Comparison of ENCODE assay signal across 14 cellular contexts in genomic region chr1:1345860-1346500, GRCh38. TPM values are rescaled to one million over a fixed set of nuclear protein-coding genes. Genes with fewer than 3 reads are reported as not detected.
DNase-seq lines count a peak whose midpoint lies in the region; ATAC-seq, FAIRE-seq and TF ChIP-seq lines count a peak whose summit lies in the region.
"Had no signal": no experiment of that assay in that cellular context is flagged by ENCODE, and none has a peak within 500 bp of the region (broad histone marks: within the 10 kb centered on the region; RNA-seq: fewer than 3 reads in every experiment).

No MANE protein-coding gene starts in this region.

- TF ChIP-seq CTCF in HFF-Myc (IDR thresholded peaks at IDR 0.05; ENCODE audit: low read depth, low read length, missing control alignments) (no peak), astrocyte (IDR thresholded peaks at IDR 0.05; ENCODE audit: insufficient read depth, low read depth, low read length) (no peak), keratinocyte (optimal IDR thresholded peaks at IDR 0.05 in 1 of 3, IDR thresholded peaks at IDR 0.05 in 1 of 3, conservative IDR thresholded peaks at IDR 0.05 in 1 of 3; ENCODE audit: extremely low read depth in 1 of 3, insufficient read depth in 2 of 3, low read length in 3 of 3) (no peak), smooth muscle cell (IDR thresholded peaks at IDR 0.05; ENCODE audit: borderline replicate concordance, insufficient read depth, poor library complexity, severe bottlenecking) (no peak), MM.1S (IDR thresholded peaks at IDR 0.05; ENCODE audit: low read length) (no peak), BE2C (IDR thresholded peaks at IDR 0.05; ENCODE audit: low read depth, low read length) (no peak)

- H2AFZ ChIP-seq in astrocyte (ENCODE audit: low read depth, low read length) (no peak overlapping the region), keratinocyte (ENCODE audit: control insufficient read depth, low read length) (no peak overlapping the region), smooth muscle cell (ENCODE audit: low read depth) (no peak overlapping the region), MM.1S (ENCODE audit: low read length) (no peak overlapping the region)

- no peaks in the 10 kb centered on the region for H3K9me3 ChIP-seq in astrocyte (ENCODE audit: insufficient read depth, low read depth, low read length)
- no peaks in the 10 kb centered on the region for H3K9me3 ChIP-seq in keratinocyte (ENCODE audit: control insufficient read depth, low read depth, low read length)
- no peaks in the 10 kb centered on the region for H3K9me3 ChIP-seq in smooth muscle cell (replicated peaks; ENCODE audit: low read depth)
- no peaks in the 10 kb centered on the region for H3K9me3 ChIP-seq in MM.1S (replicated peaks; ENCODE audit: insufficient read depth, low read length)
- H3K9me3 ChIP-seq in BE2C = no peaks in the 10 kb centered on the region
- H3K9me3 ChIP-seq: esophagus muscularis mucosa, MG63 had no signal

- H3K9me3 Mint-ChIP-seq in astrocyte (ENCODE audit: unreplicated experiment) = no peaks in the 10 kb centered on the region

- H3K9ac ChIP-seq in astrocyte (ENCODE audit: low read length) = peak overlapping the region; percentile 36
- peak overlapping the region; percentile 79 for H3K9ac ChIP-seq in keratinocyte (ENCODE audit: control insufficient read depth, extremely low read depth, insufficient read depth, low read length)
- H3K9ac ChIP-seq in smooth muscle cell (ENCODE audit: low read depth) = no peak overlapping the region
- no peak overlapping the region for H3K9ac ChIP-seq in MM.1S (ENCODE audit: low read length)

- no peaks in the 10 kb centered on the region for H3K9me1 ChIP-seq in keratinocyte (ENCODE audit: control insufficient read depth, extremely low read depth, insufficient read depth, low read length)

- FAIRE-seq in astrocyte (lab: Jason Lieb, UNC) = no peak
- peak; percentile 20 for FAIRE-seq in keratinocyte (lab: Jason Lieb, UNC)
- FAIRE-seq: G401.6 had no signal

- H3K4me1 Mint-ChIP-seq in astrocyte (ENCODE audit: low read depth, unreplicated experiment) = peaks cover 10% of the 10 kb centered on the region

- no peaks in the 10 kb centered on the region for H3K9me2 ChIP-seq in MM.1S (replicated peaks; ENCODE audit: insufficient read depth, low read length)

- H3K27me3 Mint-ChIP-seq in astrocyte (ENCODE audit: low read depth, unreplicated experiment) = no peaks in the 10 kb centered on the region

- WGBS in smooth muscle cell (ENCODE audit: low lambda C conversion rate) = 98% methylated on average over 12 of the region's 12 CpGs

- H3K4me2 ChIP-seq in astrocyte (ENCODE audit: low read length) (peak overlapping the region; percentile 99), keratinocyte (ENCODE audit: control insufficient read depth, extremely low read depth, insufficient read depth, low read depth, low read length) (peak overlapping the region; percentile 94), smooth muscle cell (no peak overlapping the region), MM.1S (ENCODE audit: low read depth, low read length) (no peak overlapping the region)

- DNase-seq in HFF-Myc (ENCODE audit: extremely low read depth, low read depth) (no peak), astrocyte (ENCODE audit: low read depth) (no peak), keratinocyte (ENCODE audit: low read depth, low spot score) (no peak), smooth muscle cell (lab: John Stamatoyannopoulos, UW; ENCODE audit: unreplicated experiment) (no peak), MM.1S (no peak), BE2C (no peak)
- DNase-seq: activated CD4-positive, CD25-positive, alpha-beta regulatory T cell; activated CD8-positive, alpha-beta memory T cell treated with anti-CD3 and anti-CD28 coated beads, Interleukin-2, amount 50 U/mL, for 4 hours; MG63; stimulated activated naive CD4-positive, alpha-beta T cell had no signal

- H3K4me3 ChIP-seq in HFF-Myc (replicated peaks; ENCODE audit: low read depth, low read length) (peak overlapping the region; percentile 25), astrocyte (ENCODE audit: insufficient read depth, low read depth, low read length) (no peak overlapping the region), keratinocyte (ENCODE audit: control insufficient read depth in 2 of 3, extremely low read depth in 1 of 3, insufficient read depth in 2 of 3, low read depth in 1 of 3, low read length in 3 of 3) (peak overlapping the region; percentile 24 to 47 (median 44)), smooth muscle cell (no peak overlapping the region), MM.1S (ENCODE audit: low read length) (no peak overlapping the region), BE2C (ENCODE audit: low read depth, low read length) (no peak overlapping the region)

- H3K36me3 ChIP-seq in astrocyte (ENCODE audit: insufficient read depth, low read length) (peaks cover 4% of the 10 kb centered on the region), keratinocyte (ENCODE audit: control insufficient read depth in 2 of 2, extremely low read depth in 1 of 2, insufficient read depth in 2 of 2, low read length in 2 of 2) (peaks cover 6 to 11% of the 10 kb centered on the region in 2 experiments), smooth muscle cell (ENCODE audit: low read depth) (no peaks in the 10 kb centered on the region), MM.1S (replicated peaks; ENCODE audit: insufficient read depth, low read length) (no peaks in the 10 kb centered on the region), BE2C (peaks cover 12% of the 10 kb centered on the region)

- H3K36me3 Mint-ChIP-seq in astrocyte (ENCODE audit: low read depth, unreplicated experiment) = no peaks in the 10 kb centered on the region

- H3K4me3 Mint-ChIP-seq in astrocyte (ENCODE audit: unreplicated experiment) = no peak overlapping the region

- H3K79me2 ChIP-seq in astrocyte (ENCODE audit: insufficient read depth, low read length) = peaks cover 74% of the 10 kb centered on the region
- peaks cover 76% of the 10 kb centered on the region for H3K79me2 ChIP-seq in keratinocyte (ENCODE audit: control insufficient read depth, insufficient read depth, low read length)
- peaks cover 57% of the 10 kb centered on the region for H3K79me2 ChIP-seq in smooth muscle cell (ENCODE audit: low read depth)
- peaks cover 22% of the 10 kb centered on the region for H3K79me2 ChIP-seq in MM.1S (ENCODE audit: low read length)

- ATAC-seq in HG03139 (IDR thresholded peaks at IDR 0.05; ENCODE audit: unreplicated experiment) = no peak

- H3K4me1 ChIP-seq in astrocyte (ENCODE audit: insufficient read depth, low read length) = peaks cover 46% of the 10 kb centered on the region
- peaks cover 40% of the 10 kb centered on the region for H3K4me1 ChIP-seq in keratinocyte (ENCODE audit: control insufficient read depth, extremely low read depth, insufficient read depth, low read length)
- peaks cover 12% of the 10 kb centered on the region for H3K4me1 ChIP-seq in smooth muscle cell (ENCODE audit: low read depth)
- H3K4me1 ChIP-seq in MM.1S (ENCODE audit: low read length) = no peaks in the 10 kb centered on the region
- H3K4me1 ChIP-seq in BE2C = peaks cover 3% of the 10 kb centered on the region; the same call in 1 of the 2 replicates

- no peak overlapping the region for H3K27ac Mint-ChIP-seq in astrocyte (ENCODE audit: unreplicated experiment)

- dilution Hi-C loops in keratinocyte (cut with MboI; ENCODE audit: extremely low pct_ligation_motif_present, low sequenced_read_pairs) = no loop called here

- H3F3A ChIP-seq in smooth muscle cell (ENCODE audit: low read depth) (no peaks in the 10 kb centered on the region), MM.1S (ENCODE audit: insufficient read depth, low read length) (no peaks in the 10 kb centered on the region)

- H4K20me1 ChIP-seq in astrocyte (ENCODE audit: insufficient read depth, low read length) = peaks cover 73% of the 10 kb centered on the region
- H4K20me1 ChIP-seq in keratinocyte (ENCODE audit: control insufficient read depth, extremely low read depth, insufficient read depth, low read length) = peaks cover 2% of the 10 kb centered on the region
- peaks cover 75% of the 10 kb centered on the region for H4K20me1 ChIP-seq in smooth muscle cell (ENCODE audit: low read depth)
- H4K20me1 ChIP-seq in MM.1S (ENCODE audit: insufficient read depth, low read length) = no peaks in the 10 kb centered on the region

- H3K27me3 ChIP-seq in astrocyte (ENCODE audit: insufficient read depth, low read length) (no peaks in the 10 kb centered on the region), keratinocyte (ENCODE audit: control insufficient read depth, extremely low read depth, insufficient read depth, low read length) (no peaks in the 10 kb centered on the region), smooth muscle cell (ENCODE audit: low read depth) (no peaks in the 10 kb centered on the region), MM.1S (replicated peaks; ENCODE audit: insufficient read depth, low read length) (no peaks in the 10 kb centered on the region), BE2C (no peaks in the 10 kb centered on the region)
- H3K27me3 ChIP-seq: esophagus muscularis mucosa, MG63 had no signal

- H3K27ac ChIP-seq in astrocyte (ENCODE audit: low read depth, low read length) = peak overlapping the region; percentile 12
- peak overlapping the region; percentile 92 for H3K27ac ChIP-seq in keratinocyte (ENCODE audit: control insufficient read depth, insufficient read depth, low read length)
- H3K27ac ChIP-seq in smooth muscle cell (ENCODE audit: low read depth) = peak overlapping the region; percentile 77
- H3K27ac ChIP-seq in MM.1S (ENCODE audit: low read length) = no peak overlapping the region
- H3K27ac ChIP-seq: HL-60 had no signal

RNA-seq across cellular contexts. Expression of gene DVL1, which starts 3.2 kb away (rescaled TPM):
- total RNA-seq in astrocyte = 54.0 and 55.0 TPM in 2 replicates
- 28.1 to 68.6 TPM (median 31.6 TPM) in 3 replicates for polyA plus RNA-seq in keratinocyte
- 55.8 TPM for polyA plus RNA-seq in keratinocyte (2011; ENCODE audit: low read depth)
- polyA plus RNA-seq in keratinocyte (2011; cell fraction: cytosol; rRNA removed) = 11.1 and 34.0 TPM in 2 replicates
- 84.0 and 105 TPM in 2 replicates for polyA plus RNA-seq in keratinocyte (2011; cell fraction: nucleus; rRNA removed)
- 52.2 and 66.2 TPM in 2 replicates for polyA plus RNA-seq in keratinocyte (2012; ENCODE audit: low replicate concordance)
- 26.4 to 34.3 TPM (median 33.9 TPM) in 3 replicates for polyA minus RNA-seq in keratinocyte
- 74.2 TPM for polyA minus RNA-seq in keratinocyte (2011; cell fraction: cytosol; rRNA and poly(A)+ RNA removed)
- 39.9 and 69.1 TPM in 2 replicates for polyA minus RNA-seq in keratinocyte (2011; cell fraction: nucleus; rRNA and poly(A)+ RNA removed)
- 28.5 and 37.8 TPM in 2 replicates for total RNA-seq in smooth muscle cell
- 28.7 and 43.5 TPM in 2 replicates for polyA plus RNA-seq in smooth muscle cell
- 277 TPM for polyA plus RNA-seq in BE2C (2012; ENCODE audit: insufficient read depth, insufficient read length, low read depth)

RNA-seq across cellular contexts. Expression of gene MXRA8, which starts 12.4 kb away (rescaled TPM):
- total RNA-seq in astrocyte (112 and 139 TPM in 2 replicates), smooth muscle cell (240 and 266 TPM in 2 replicates)
- polyA plus RNA-seq in keratinocyte (0.05 to 0.14 TPM in 2 of 3 replicates, not detected in the other), smooth muscle cell (473 and 597 TPM in 2 replicates)
- polyA plus RNA-seq in keratinocyte (2011; ENCODE audit: low read depth) = not detected
- 0.08 and 0.09 TPM in 2 replicates for polyA plus RNA-seq in keratinocyte (2011; cell fraction: cytosol; rRNA removed)
- 0.20 and 0.28 TPM in 2 replicates for polyA plus RNA-seq in keratinocyte (2011; cell fraction: nucleus; rRNA removed)
- 0.42 and 1.9 TPM in 2 replicates for polyA plus RNA-seq in keratinocyte (2012; ENCODE audit: low replicate concordance)
- 1.5 TPM in 1 of 3 replicates, not detected in the others for polyA minus RNA-seq in keratinocyte
- polyA minus RNA-seq in keratinocyte (2011; cell fraction: cytosol; rRNA and poly(A)+ RNA removed) = not detected
- not detected in 2 replicates for polyA minus RNA-seq in keratinocyte (2011; cell fraction: nucleus; rRNA and poly(A)+ RNA removed)
- 37.5 TPM for polyA plus RNA-seq in BE2C (2012; ENCODE audit: insufficient read depth, insufficient read length, low read depth)

RNA-seq across cellular contexts. Expression of gene TAS1R3, which starts 14.9 kb away (rescaled TPM):
- total RNA-seq in astrocyte = 0.41 and 0.50 TPM in 2 replicates
- polyA plus RNA-seq in keratinocyte = 0.01 to 0.08 TPM (median 0.04 TPM) in 3 replicates
- 0.07 TPM for polyA plus RNA-seq in keratinocyte (2011; ENCODE audit: low read depth)
- polyA plus RNA-seq in keratinocyte (2011; cell fraction: cytosol; rRNA removed) = 0.02 and 0.03 TPM in 2 replicates
- 0.09 and 0.20 TPM in 2 replicates for polyA plus RNA-seq in keratinocyte (2011; cell fraction: nucleus; rRNA removed)
- polyA plus RNA-seq in keratinocyte (2012; ENCODE audit: low replicate concordance) = 0.14 and 0.27 TPM in 2 replicates
- polyA minus RNA-seq in keratinocyte = 0.03 TPM in 1 of 3 replicates, not detected in the others
- polyA minus RNA-seq in keratinocyte (2011; cell fraction: cytosol; rRNA and poly(A)+ RNA removed) = not detected
- polyA minus RNA-seq in keratinocyte (2011; cell fraction: nucleus; rRNA and poly(A)+ RNA removed) = 0.11 and 0.23 TPM in 2 replicates
- total RNA-seq in smooth muscle cell = 0.18 and 0.36 TPM in 2 replicates
- 0.39 and 0.79 TPM in 2 replicates for polyA plus RNA-seq in smooth muscle cell
- polyA plus RNA-seq in BE2C (2012; ENCODE audit: insufficient read depth, insufficient read length, low read depth) = 8.0 TPM

RNA-seq across cellular contexts. Expression of gene CPTP, which starts 21.4 kb away (rescaled TPM):
- total RNA-seq in astrocyte (25.6 and 28.5 TPM in 2 replicates), smooth muscle cell (13.8 and 16.2 TPM in 2 replicates)
- polyA plus RNA-seq in keratinocyte (5.8 to 14.0 TPM (median 11.8 TPM) in 3 replicates), smooth muscle cell (32.5 and 34.3 TPM in 2 replicates)
- 4.4 TPM for polyA plus RNA-seq in keratinocyte (2011; ENCODE audit: low read depth)
- polyA plus RNA-seq in keratinocyte (2011; cell fraction: cytosol; rRNA removed) = 9.4 and 26.1 TPM in 2 replicates
- 8.9 and 14.9 TPM in 2 replicates for polyA plus RNA-seq in keratinocyte (2011; cell fraction: nucleus; rRNA removed)
- polyA plus RNA-seq in keratinocyte (2012; ENCODE audit: low replicate concordance) = 20.3 and 26.7 TPM in 2 replicates
- polyA minus RNA-seq in keratinocyte = 3.9 to 12.4 TPM (median 7.6 TPM) in 3 replicates
- 65.6 TPM for polyA minus RNA-seq in keratinocyte (2011; cell fraction: cytosol; rRNA and poly(A)+ RNA removed)
- polyA minus RNA-seq in keratinocyte (2011; cell fraction: nucleus; rRNA and poly(A)+ RNA removed) = 11.9 and 14.7 TPM in 2 replicates
- 25.3 TPM for polyA plus RNA-seq in BE2C (2012; ENCODE audit: insufficient read depth, insufficient read length, low read depth)

RNA-seq across cellular contexts. Expression of gene INTS11, which starts 21.5 kb away (rescaled TPM):
- 75.9 and 84.8 TPM in 2 replicates for total RNA-seq in astrocyte
- polyA plus RNA-seq in keratinocyte = 70.4 to 89.8 TPM (median 76.9 TPM) in 3 replicates
- polyA plus RNA-seq in keratinocyte (2011; ENCODE audit: low read depth) = 33.3 TPM
- 53.8 and 70.3 TPM in 2 replicates for polyA plus RNA-seq in keratinocyte (2011; cell fraction: cytosol; rRNA removed)
- 165 and 204 TPM in 2 replicates for polyA plus RNA-seq in keratinocyte (2011; cell fraction: nucleus; rRNA removed)
- 69.7 and 83.9 TPM in 2 replicates for polyA plus RNA-seq in keratinocyte (2012; ENCODE audit: low replicate concordance)
- 73.3 to 216 TPM (median 94.2 TPM) in 3 replicates for polyA minus RNA-seq in keratinocyte
- 63.5 TPM for polyA minus RNA-seq in keratinocyte (2011; cell fraction: cytosol; rRNA and poly(A)+ RNA removed)
- 66.9 and 70.7 TPM in 2 replicates for polyA minus RNA-seq in keratinocyte (2011; cell fraction: nucleus; rRNA and poly(A)+ RNA removed)
- 48.5 and 49.3 TPM in 2 replicates for total RNA-seq in smooth muscle cell
- 63.1 and 82.1 TPM in 2 replicates for polyA plus RNA-seq in smooth muscle cell
- polyA plus RNA-seq in BE2C (2012; ENCODE audit: insufficient read depth, insufficient read length, low read depth) = 605 TPM

Comparison
In these comparisons a context has a peak if more than half of its experiments do, and no peak if none do; other contexts are left out.
1. H3K4me3 ChIP-seq: peak in HFF-Myc (single experiment) and keratinocyte (3 of 3); none in astrocyte (single experiment), smooth muscle cell (single experiment), MM.1S (single experiment) and BE2C (single experiment).
2. H3K4me2 ChIP-seq: peak in astrocyte (single experiment) and keratinocyte (single experiment); none in smooth muscle cell (single experiment) and MM.1S (single experiment).
3. H3K9ac ChIP-seq: peak in astrocyte (single experiment) and keratinocyte (single experiment); none in smooth muscle cell (single experiment) and MM.1S (single experiment).